In genomic region chr7:141295367-141295895, GRCh38 we compare ENCODE assay signal across 18 cellular contexts.
"Had no signal": no experiment of that assay in that cellular context is flagged by ENCODE, and none has a peak within 500 bp of the region (broad histone marks: within the 10 kb centered on the region; RNA-seq: fewer than 3 reads in every experiment).

No MANE protein-coding gene starts in this region.

- DNase-seq: activated CD4-positive, CD25-positive, alpha-beta regulatory T cell treated with anti-CD3 and anti-CD28 coated beads, Interleukin-2, amount 50 U/mL, for 72 hours; activated naive CD4-positive, alpha-beta T cell treated with anti-CD3 and anti-CD28 coated beads for 36 hours; activated naive CD8-positive, alpha-beta T cell treated with anti-CD3 and anti-CD28 coated beads, Interleukin-2, amount 50 U/mL, for 24 hours; aorta; cortex of kidney; effector CD4-positive, alpha-beta T cell; foreskin fibroblast; glutamatergic neuron; immature natural killer cell; mesendoderm; posterior cingulate gyrus; retina; stimulated activated CD4-positive, alpha-beta T cell treated with anti-CD3 and anti-CD28 coated beads, Interleukin-4, amount 100 ng/mL, for 1 hour; stimulated activated naive B cell treated with anti-CD40 and anti-IgM and Interleukin-4, amounts not matched to agents 10 μg/mL and 1 μg/mL and 100 μg/mL, for 72 hours; tibial artery; uterus had no signal

- H3K9me3 Mint-ChIP-seq: activated naive CD4-positive, alpha-beta T cell treated with anti-CD3 and anti-CD28 coated beads for 36 hours; activated naive CD8-positive, alpha-beta T cell treated with anti-CD3 and anti-CD28 coated beads, Interleukin-2, amount 50 U/mL, for 24 hours; activated T-helper 17 cell treated with anti-CD3 and anti-CD28 coated beads, Interleukin-2, amount 50 U/mL, for 72 hours; immature natural killer cell; natural killer cell treated with Interleukin-12 subunit alpha and Interleukin-12 subunit beta and Interleukin-15 and Interleukin-18, amount 100 ng/mL, for 72 hours; stimulated activated naive B cell treated with anti-CD40 and anti-IgM and Interleukin-4, amounts not matched to agents 10 μg/mL and 1 μg/mL and 100 μg/mL, for 72 hours had no signal

- H3K4me1 Mint-ChIP-seq: activated naive CD8-positive, alpha-beta T cell treated with anti-CD3 and anti-CD28 coated beads, Interleukin-2, amount 50 U/mL, for 24 hours; activated T-helper 17 cell treated with anti-CD3 and anti-CD28 coated beads, Interleukin-2, amount 50 U/mL, for 72 hours; stimulated activated naive B cell treated with anti-CD40 and anti-IgM and Interleukin-4, amounts not matched to agents 10 μg/mL and 1 μg/mL and 100 μg/mL, for 72 hours had no signal

- ATAC-seq: activated naive CD8-positive, alpha-beta T cell treated with anti-CD3 and anti-CD28 coated beads, Interleukin-2, amount 50 U/mL, for 24 hours; activated T-helper 17 cell treated with anti-CD3 and anti-CD28 coated beads, Interleukin-2, amount 50 U/mL, for 72 hours; natural killer cell treated with Interleukin-12 subunit alpha and Interleukin-12 subunit beta and Interleukin-15 and Interleukin-18, amount 100 ng/mL, for 72 hours; stimulated activated naive B cell treated with anti-CD40 and anti-IgM and Interleukin-4, amounts not matched to agents 10 μg/mL and 1 μg/mL and 100 μg/mL, for 72 hours had no signal

- H3K4me3 Mint-ChIP-seq: activated naive CD4-positive, alpha-beta T cell treated with anti-CD3 and anti-CD28 coated beads for 36 hours; activated naive CD8-positive, alpha-beta T cell treated with anti-CD3 and anti-CD28 coated beads, Interleukin-2, amount 50 U/mL, for 24 hours; activated T-helper 17 cell treated with anti-CD3 and anti-CD28 coated beads, Interleukin-2, amount 50 U/mL, for 72 hours; immature natural killer cell; natural killer cell treated with Interleukin-12 subunit alpha and Interleukin-12 subunit beta and Interleukin-15 and Interleukin-18, amount 100 ng/mL, for 72 hours; stimulated activated naive B cell treated with anti-CD40 and anti-IgM and Interleukin-4, amounts not matched to agents 10 μg/mL and 1 μg/mL and 100 μg/mL, for 72 hours had no signal

- H3K27ac Mint-ChIP-seq: activated naive CD4-positive, alpha-beta T cell treated with anti-CD3 and anti-CD28 coated beads for 36 hours; activated naive CD8-positive, alpha-beta T cell treated with anti-CD3 and anti-CD28 coated beads, Interleukin-2, amount 50 U/mL, for 24 hours; activated T-helper 17 cell treated with anti-CD3 and anti-CD28 coated beads, Interleukin-2, amount 50 U/mL, for 72 hours; immature natural killer cell; natural killer cell treated with Interleukin-12 subunit alpha and Interleukin-12 subunit beta and Interleukin-15 and Interleukin-18, amount 100 ng/mL, for 72 hours; stimulated activated naive B cell treated with anti-CD40 and anti-IgM and Interleukin-4, amounts not matched to agents 10 μg/mL and 1 μg/mL and 100 μg/mL, for 72 hours had no signal

- H3K36me3 Mint-ChIP-seq: immature natural killer cell; natural killer cell treated with Interleukin-12 subunit alpha and Interleukin-12 subunit beta and Interleukin-15 and Interleukin-18, amount 100 ng/mL, for 72 hours; stimulated activated naive B cell treated with anti-CD40 and anti-IgM and Interleukin-4, amounts not matched to agents 10 μg/mL and 1 μg/mL and 100 μg/mL, for 72 hours had no signal
